Comparison of ENCODE assay signal across 15 cellular contexts in the genomic region with DNA sequence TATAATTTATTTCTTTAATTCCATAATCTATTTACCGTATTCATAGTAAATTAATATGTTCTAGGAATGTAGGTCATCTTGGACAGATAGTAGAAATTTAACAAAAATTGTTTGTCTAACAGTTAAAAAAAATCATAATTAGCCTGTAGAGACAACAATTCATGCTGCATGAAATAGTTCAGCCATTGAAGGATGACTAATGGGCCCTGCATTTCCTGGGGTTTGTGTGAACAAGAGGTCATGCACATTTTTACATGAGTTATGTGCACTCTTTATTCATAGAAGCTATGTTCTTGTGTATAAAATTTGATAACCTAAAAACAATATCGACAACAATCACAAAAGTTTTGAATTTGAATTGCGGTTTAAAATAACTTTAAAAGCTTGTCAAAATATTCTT.
DNase-seq lines count a peak whose midpoint lies in the region; ATAC-seq, FAIRE-seq and TF ChIP-seq lines count a peak whose summit lies in the region.
"Had no signal": no experiment of that assay in that cellular context is flagged by ENCODE, and none has a peak within 500 bp of the region (broad histone marks: within the 10 kb centered on the region; RNA-seq: fewer than 3 reads in every experiment).

No MANE protein-coding gene starts in this region.

- TF ChIP-seq POLR2A in A549 (IDR thresholded peaks at IDR 0.05; ENCODE audit: low read length) (no peak), gastroesophageal sphincter (IDR thresholded peaks at IDR 0.05) (no peak)

- 15% methylated on average over 3 of the region's 3 CpGs for WGBS in A549 (ENCODE audit: missing lambda C conversion rate)
- 25 to 37% methylated on average over 3 of the region's 3 CpGs for WGBS in gastroesophageal sphincter (ENCODE audit: low coverage in 1 of 2), 2 donors

- H3K4me1 ChIP-seq in A549 (peaks cover 6% of the 10 kb centered on the region; the same call in 1 of the 3 replicates), gastroesophageal sphincter (peaks cover 0 to 43% (median 3%) of the 10 kb centered on the region in 3 donors)

- peak overlapping the region; percentile 28 for H3K4me2 ChIP-seq in A549

- H3K36me3 ChIP-seq in gastroesophageal sphincter = no peaks in the 10 kb centered on the region
- H3K36me3 ChIP-seq: adrenal gland, left ventricle myocardium inferior, ovary had no signal

- H3K27me3 ChIP-seq in gastroesophageal sphincter = no peaks in the 10 kb centered on the region
- H3K27me3 ChIP-seq: adrenal gland, ovary had no signal

- H3K4me3 ChIP-seq in A549 (no peak overlapping the region), gastroesophageal sphincter (no peak overlapping the region)
- H3K4me3 ChIP-seq: adrenal gland, left ventricle myocardium inferior, ovary had no signal

- TF ChIP-seq CTCF in A549 (IDR thresholded peaks at IDR 0.05) (no peak), gastroesophageal sphincter (IDR thresholded peaks at IDR 0.05) (no peak)

- ATAC-seq in A549 (0 out of 6 replicates have a peak, but pooled peaks of 1 of the 2 experiments have one; percentile 47), gastroesophageal sphincter (peak; percentile 73), GM21786 (IDR thresholded peaks at IDR 0.05; ENCODE audit: unreplicated experiment) (no peak), HG02973 (IDR thresholded peaks at IDR 0.05; ENCODE audit: unreplicated experiment) (no peak)

- intact Hi-C loops in cardiac septum (cut with DNase I) = no loop called here

- peak in 1 of 2 experiments; percentile 29 for DNase-seq in A549 (ENCODE audit: low read depth in 1 of 2, low spot score in 1 of 2)
- peak; percentile 43 for DNase-seq in HPDE6-E6E7 (ENCODE audit: extremely low spot score)
- DNase-seq in amniotic stem cell (lab: John Stamatoyannopoulos, UW) = peak; percentile 21
- no peak for DNase-seq in substantia nigra (lab: John Stamatoyannopoulos, UW)
- DNase-seq in cardiac septum (ENCODE audit: low spot score) = no peak
- DNase-seq: activated CD8-positive, alpha-beta memory T cell treated with anti-CD3 and anti-CD28 coated beads, Interleukin-2, amount 50 U/mL, for 4 hours; adrenal gland; left ventricle myocardium inferior; NCI-H1694 treated with DMSO at 0.1 percent for 48 hours; ovary; T-helper 9 cell had no signal

- no peak for TF ChIP-seq RAD21 in A549 (conservative IDR thresholded peaks at IDR 0.05 in 1 of 2, IDR thresholded peaks at IDR 0.05 in 1 of 2)

- H3K9me3 ChIP-seq in A549 (no peaks in the 10 kb centered on the region), gastroesophageal sphincter (no peaks in the 10 kb centered on the region)
- H3K9me3 ChIP-seq: adrenal gland, left ventricle myocardium inferior, ovary had no signal

- no peak for FAIRE-seq in A549 (lab: Jason Lieb, UNC)
- FAIRE-seq: G401.6 had no signal

- POLR2A ChIA-PET in A549 (lab: Yijun Ruan, JAX) = no interaction called here

- TF ChIP-seq EP300 in A549 (IDR thresholded peaks at IDR 0.05) = no peak
- no peak for TF ChIP-seq EP300 in gastroesophageal sphincter (IDR thresholded peaks at IDR 0.05)

- H3K27ac ChIP-seq in A549 (no peak overlapping the region), gastroesophageal sphincter (peak overlapping the region; percentile 28 to 61 (median 52)), substantia nigra (ENCODE audit: low read depth, low read length, poor library complexity, severe bottlenecking) (no peak overlapping the region)
- H3K27ac ChIP-seq: adrenal gland, left ventricle myocardium inferior, ovary had no signal

- CTCF ChIA-PET in A549 (lab: Yijun Ruan, JAX) = interaction anchor here (1.9 kb wide), 1 partner anchor 21 kb away, joined by 3 read pairs; no protein-coding TSS in a partner anchor

TF ChIP-seq in A549, 52 proteins besides CTCF, POLR2A, EP300 and RAD21:
- TF ChIP-seq CHD4 (IDR thresholded peaks at IDR 0.05; ENCODE audit: borderline replicate concordance) (no peak), GATA3 (IDR thresholded peaks at IDR 0.05; ENCODE audit: borderline replicate concordance) (no peak), ELK1 (IDR thresholded peaks at IDR 0.05; ENCODE audit: low read depth, low read length) (no peak), CBX2 (IDR thresholded peaks at IDR 0.05; ENCODE audit: borderline replicate concordance, low read depth) (no peak), BHLHE40 (IDR thresholded peaks at IDR 0.05; ENCODE audit: low read depth, low read length) (no peak), JUNB (IDR thresholded peaks at IDR 0.05) (no peak; the same call in 1 of the 2 replicates), CHD2 (IDR thresholded peaks at IDR 0.05; ENCODE audit: low read length, partially characterized antibody) (no peak), MYC (IDR thresholded peaks at IDR 0.05; ENCODE audit: borderline replicate concordance, low read length) (no peak), RNF2 (IDR thresholded peaks at IDR 0.05; ENCODE audit: borderline replicate concordance, low read depth) (no peak), HOXB5 (CRISPR knock-in tag; IDR thresholded peaks at IDR 0.05) (no peak), KDM5A (IDR thresholded peaks at IDR 0.05) (no peak), ESRRA (IDR thresholded peaks at IDR 0.05; ENCODE audit: borderline replicate concordance, low read length) (no peak)
- TF ChIP-seq, protein P1, sequence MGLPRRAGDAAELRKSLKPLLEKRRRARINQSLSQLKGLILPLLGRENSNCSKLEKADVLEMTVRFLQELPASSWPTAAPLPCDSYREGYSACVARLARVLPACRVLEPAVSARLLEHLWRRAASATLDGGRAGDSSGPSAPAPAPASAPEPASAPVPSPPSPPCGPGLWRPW (IDR thresholded peaks at IDR 0.05) = no peak
TF ChIP-seq in A549: peak in this region for 0.

Comparison
In these comparisons a context has a peak if more than half of its experiments do, and no peak if none do; other contexts are left out.
1. DNase-seq: peak in HPDE6-E6E7 (single experiment) and amniotic stem cell (single experiment); none in substantia nigra (0 of 49) and cardiac septum (single experiment).
2. H3K27ac ChIP-seq: peak in gastroesophageal sphincter (4 of 4); none in A549 (0 of 2) and substantia nigra (single experiment).